In the genomic region with DNA sequence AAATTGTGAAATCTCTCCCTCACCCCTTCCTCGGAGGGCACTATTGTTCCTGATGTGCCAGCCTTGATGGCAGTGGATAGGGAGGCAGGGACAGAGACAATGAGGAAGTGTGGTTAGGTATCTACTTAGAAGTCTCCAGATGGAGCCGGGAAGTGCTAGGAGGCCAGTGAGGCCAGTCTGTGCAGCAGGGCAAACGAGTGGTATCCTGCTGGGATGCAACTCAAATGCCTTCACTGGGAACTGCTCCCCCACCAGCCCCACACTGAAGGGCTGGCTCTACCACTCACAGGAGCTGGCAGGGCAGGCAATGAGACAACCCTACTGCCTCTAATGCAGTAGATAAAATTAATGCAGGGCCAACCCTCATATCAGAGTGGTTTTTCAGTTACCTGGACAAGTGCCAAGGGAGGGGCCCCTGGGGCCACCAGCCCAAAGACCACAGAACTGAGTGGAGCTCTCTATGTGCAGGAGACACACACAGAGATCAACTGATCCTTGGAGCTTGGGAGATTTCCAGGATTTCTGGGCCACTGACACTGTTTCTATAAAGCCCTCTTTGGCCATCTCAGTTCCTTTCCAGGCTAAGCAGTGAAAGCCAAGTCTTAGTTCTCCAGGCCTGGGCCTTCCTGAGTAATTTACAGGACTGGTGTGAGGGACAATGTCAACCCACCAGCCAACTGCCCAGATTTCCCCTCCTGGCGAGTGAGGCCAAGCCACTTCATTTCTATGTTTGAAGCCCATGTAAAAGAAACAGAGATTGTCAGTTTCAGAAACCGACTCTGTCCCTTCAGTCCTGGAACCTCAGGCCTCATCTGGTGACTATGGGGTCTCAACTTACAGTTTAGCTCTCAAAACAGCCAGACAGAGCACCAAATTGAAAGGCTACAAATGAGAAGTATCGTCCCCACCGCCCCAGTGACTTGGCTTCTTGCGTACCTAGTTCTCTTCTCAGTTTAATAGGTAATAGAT, we compare ENCODE assay signal across 14 cellular contexts. TPM values are rescaled to one million over a fixed set of nuclear protein-coding genes. Genes with fewer than 3 reads are reported as not detected.
DNase-seq lines count a peak whose midpoint lies in the region; ATAC-seq, FAIRE-seq and TF ChIP-seq lines count a peak whose summit lies in the region.
"Had no signal": no experiment of that assay in that cellular context is flagged by ENCODE, and none has a peak within 500 bp of the region (broad histone marks: within the 10 kb centered on the region; RNA-seq: fewer than 3 reads in every experiment).

No MANE protein-coding gene starts in this region.

- in situ Hi-C loops in K562 (cut with MboI) = no loop called here

- TF ChIP-seq CTCF in K562 (IDR thresholded peaks at IDR 0.05 in 2 of 3, conservative IDR thresholded peaks at IDR 0.05 in 1 of 3; ENCODE audit: insufficient read depth in 2 of 3, low read depth in 1 of 3, low read length in 3 of 3) = no peak
- no peak for TF ChIP-seq CTCF in osteoblast (IDR thresholded peaks at IDR 0.05; ENCODE audit: extremely low read depth, low read depth, low read length)
- TF ChIP-seq CTCF in hepatocyte (IDR thresholded peaks at IDR 0.05; ENCODE audit: poor library complexity) = no peak

- H3K27ac ChIP-seq in K562 (ENCODE audit: extremely low read depth, low read depth, low read length) (no peak overlapping the region), osteoblast (ENCODE audit: low read depth, low read length) (no peak overlapping the region), hepatocyte (no peak overlapping the region)
- H3K27ac ChIP-seq: colonic mucosa, vagina had no signal

- intact Hi-C loops in K562 (cut with micrococcal nuclease) = no loop called here

- TF ChIP-seq POLR2A in K562 (conservative IDR thresholded peaks at IDR 0.05) = no peak

- POLR2A ChIA-PET in K562 (lab: Yijun Ruan, JAX) = interaction anchor here (0.7 to 1.1 kb wide), 2 partner anchors 16 to 24 kb away, joined by 3 to 4 read pairs; no protein-coding TSS in a partner anchor

- peaks cover 27% of the 10 kb centered on the region for H3K4me1 Mint-ChIP-seq in activated T-cell treated with anti-CD3 and anti-CD28 coated beads, Interleukin-2, amount 50 U/mL, for 24 hours (ENCODE audit: low read depth)

- H3K36me3 ChIP-seq in K562 (ENCODE audit: control insufficient read depth, insufficient read depth, low read length) (peaks cover 31% of the 10 kb centered on the region), osteoblast (ENCODE audit: insufficient read depth, low read length) (peaks cover 15% of the 10 kb centered on the region), hepatocyte (replicated peaks; ENCODE audit: insufficient read depth, low read depth) (no peaks in the 10 kb centered on the region)

- H3K9me1 ChIP-seq in K562 (ENCODE audit: control insufficient read depth, insufficient read depth, low read length) = peaks cover 3% of the 10 kb centered on the region

- H3K4me3 ChIP-seq in K562 = no peak overlapping the region
- no peak overlapping the region for H3K4me3 ChIP-seq in osteoblast (ENCODE audit: insufficient read depth, low read length)
- H3K4me3 ChIP-seq in hepatocyte = no peak overlapping the region
- H3K4me3 ChIP-seq: colonic mucosa, vagina had no signal

- no peak for ATAC-seq in K562

- no peaks in the 10 kb centered on the region for H3K9me2 ChIP-seq in hepatocyte (replicated peaks; ENCODE audit: insufficient read depth)

- H3K4me3 Mint-ChIP-seq in activated T-cell treated with anti-CD3 and anti-CD28 coated beads, Interleukin-2, amount 50 U/mL, for 24 hours = no peak overlapping the region
- H3K4me3 Mint-ChIP-seq: activated naive CD4-positive, alpha-beta T cell treated with anti-CD3 and anti-CD28 coated beads for 36 hours had no signal

- H2AFZ ChIP-seq in K562 (ENCODE audit: low read depth, low read length) (no peak overlapping the region), osteoblast (ENCODE audit: low read length) (no peak overlapping the region), hepatocyte (no peak overlapping the region)

- 56% methylated on average over 8 of the region's 8 CpGs for WGBS in K562 (ENCODE audit: insufficient coverage, low coverage, missing lambda C conversion rate)
- 72% methylated on average over 8 of the region's 8 CpGs for WGBS in hepatocyte (ENCODE audit: low lambda C conversion rate, missing lambda C conversion rate)

- H3K36me3 Mint-ChIP-seq in activated T-cell treated with anti-CD3 and anti-CD28 coated beads, Interleukin-2, amount 50 U/mL, for 24 hours (ENCODE audit: low read depth) = peaks cover 60% of the 10 kb centered on the region

- CTCF ChIA-PET in K562 (lab: Yijun Ruan, JAX; ENCODE audit: low intra/inter-chr PET ratio) = no interaction called here

- H3K9me3 ChIP-seq in K562 (replicated peaks; ENCODE audit: control insufficient read depth, insufficient read depth, low read depth, low read length) (no peaks in the 10 kb centered on the region), osteoblast (ENCODE audit: low read depth, low read length) (no peaks in the 10 kb centered on the region), hepatocyte (ENCODE audit: low read depth) (no peaks in the 10 kb centered on the region)
- H3K9me3 ChIP-seq: colonic mucosa, vagina had no signal

- H3K9ac ChIP-seq in K562 (ENCODE audit: insufficient read depth in 1 of 2, low read depth in 2 of 2, low read length in 2 of 2) = peak overlapping the region in 1 of 2 experiments; percentile 64; a peak in 1 of 4 replicates

- no peaks in the 10 kb centered on the region for H3K9me3 Mint-ChIP-seq in activated T-cell treated with anti-CD3 and anti-CD28 coated beads, Interleukin-2, amount 50 U/mL, for 24 hours
- H3K9me3 Mint-ChIP-seq: activated naive CD4-positive, alpha-beta T cell treated with anti-CD3 and anti-CD28 coated beads for 36 hours had no signal

- no peak for DNase-seq in activated T-cell treated with anti-CD3 and anti-CD28 coated beads, Interleukin-2, amount 50 U/mL, for 24 hours
- DNase-seq in activated T-cell treated with anti-CD3 and anti-CD28 coated beads for 4 hours (no peak), NCI-H69 (lab: John Stamatoyannopoulos, UW) (peak; percentile 31), K562 (ENCODE audit: extremely low read depth in 1 of 4, low spot score in 3 of 4) (no peak), osteoblast (ENCODE audit: insufficient read length, low spot score, missing footprints) (peak; percentile 57), hepatocyte (ENCODE audit: low spot score) (no peak), GOT3 (lab: John Stamatoyannopoulos, UW) (no peak), DMS79 treated with DMSO at 0.1 percent for 48 hours (lab: John Stamatoyannopoulos, UW) (no peak)
- DNase-seq: activated naive CD4-positive, alpha-beta T cell treated with anti-CD3 and anti-CD28 coated beads for 36 hours; colonic mucosa; KG1; RPMI8226 had no signal

- H4K20me1 ChIP-seq in K562 (replicated peaks; ENCODE audit: control insufficient read depth, insufficient read depth, low read length) = peaks cover 10% of the 10 kb centered on the region; the same call in 1 of the 2 replicates
- H4K20me1 ChIP-seq in osteoblast (ENCODE audit: insufficient read depth, low read length) = peaks cover 16% of the 10 kb centered on the region
- H4K20me1 ChIP-seq in hepatocyte (ENCODE audit: insufficient read depth, poor library complexity, severe bottlenecking) = peaks cover 7% of the 10 kb centered on the region

- BruUV-seq in K562 (replicated peaks; lab: Mats Ljungman, UMichigan) = no TSS peak

- no peak for FAIRE-seq in K562 (lab: Jason Lieb, UNC)
- FAIRE-seq: keratinocyte had no signal

- no peak overlapping the region for H3K4me2 ChIP-seq in K562 (ENCODE audit: insufficient read depth, low read length)
- H3K4me2 ChIP-seq in osteoblast (ENCODE audit: insufficient read depth, low read length) = no peak overlapping the region
- no peak overlapping the region for H3K4me2 ChIP-seq in hepatocyte

- H3K79me2 ChIP-seq in K562 (ENCODE audit: control insufficient read depth, insufficient read depth, low read length) = peaks cover 42% of the 10 kb centered on the region
- peaks cover 22% of the 10 kb centered on the region for H3K79me2 ChIP-seq in osteoblast (ENCODE audit: insufficient read depth, low read length)
- peaks cover 20% of the 10 kb centered on the region for H3K79me2 ChIP-seq in hepatocyte

- TF ChIP-seq EP300 in K562 (IDR thresholded peaks at IDR 0.05; ENCODE audit: low read length) = no peak

- no peaks in the 10 kb centered on the region for H3K27me3 ChIP-seq in K562 (ENCODE audit: control insufficient read depth in 2 of 2, insufficient read depth in 2 of 2, low read length in 2 of 2)
- no peaks in the 10 kb centered on the region for H3K27me3 ChIP-seq in osteoblast (ENCODE audit: insufficient read depth, low read length)
- H3K27me3 ChIP-seq in hepatocyte = no peaks in the 10 kb centered on the region
- H3K27me3 ChIP-seq: colonic mucosa, vagina had no signal

- H3K27me3 Mint-ChIP-seq in activated T-cell treated with anti-CD3 and anti-CD28 coated beads, Interleukin-2, amount 50 U/mL, for 24 hours = no peaks in the 10 kb centered on the region

- peak overlapping the region; percentile 64 for H3K27ac Mint-ChIP-seq in activated T-cell treated with anti-CD3 and anti-CD28 coated beads, Interleukin-2, amount 50 U/mL, for 24 hours
- H3K27ac Mint-ChIP-seq: activated naive CD4-positive, alpha-beta T cell treated with anti-CD3 and anti-CD28 coated beads for 36 hours had no signal

- TF ChIP-seq RAD21 in K562 (CRISPR knock-in tag; conservative IDR thresholded peaks at IDR 0.05 in 1 of 2, IDR thresholded peaks at IDR 0.05 in 1 of 2) = no peak

- H3K4me1 ChIP-seq in K562 (replicated peaks in 1 of 2; ENCODE audit: control insufficient read depth in 2 of 2, insufficient read depth in 2 of 2, low read length in 2 of 2) = peaks cover 22 to 34% of the 10 kb centered on the region in 2 experiments
- H3K4me1 ChIP-seq in osteoblast (ENCODE audit: insufficient read depth, low read length) = peaks cover 11% of the 10 kb centered on the region
- H3K4me1 ChIP-seq in hepatocyte (ENCODE audit: insufficient read depth) = peaks cover 13% of the 10 kb centered on the region

RNA-seq across cellular contexts. Expression of gene MIF, which starts 4.1 kb away (rescaled TPM):
- 4.1 and 17.1 TPM in 2 replicates for total RNA-seq in K562 (2011; cell fraction: chromatin; rRNA removed; ENCODE audit: low replicate concordance)
- 95.8 and 97.4 TPM in 2 replicates for total RNA-seq in K562 (2011; cell fraction: nucleolus; rRNA removed)
- 23.6 and 36.7 TPM in 2 replicates for total RNA-seq in K562 (2011; cell fraction: nucleoplasm; rRNA removed)
- total RNA-seq in K562 (2014; rRNA removed) (440 and 672 TPM in 2 replicates), K562 (2014; rRNA removed; fragmentation: Illumina TruSeq; extraction: Trizol) (5.4 and 7.4 TPM in 2 replicates), K562 (2015; rRNA removed; fragmentation: Illumina TruSeq; extraction: Trizol) (253 and 254 TPM in 2 replicates), K562 (2021) (666 and 724 TPM in 2 replicates), osteoblast (123 and 131 TPM in 2 replicates), hepatocyte (240 and 306 TPM in 2 replicates)
- polyA plus RNA-seq in K562 (2011; rRNA removed) (193 and 230 TPM in 2 replicates), K562 (2014; fragmentation: Illumina TruSeq; extraction: Trizol) (31.1 and 74.5 TPM in 2 replicates), K562 (2014; fragmentation: Nextera tagmentation; extraction: Ambion mirVana) (10 to 100 TPM; 23.0 to 67.2 TPM), K562 (2014; rRNA removed) (537 and 538 TPM in 2 replicates), hepatocyte (2,070 and 2,177 TPM in 2 replicates)
- polyA plus RNA-seq in K562 (2011; cell fraction: cytosol; rRNA removed) = 337 and 1,426 TPM in 2 replicates
- polyA plus RNA-seq in K562 (2011; cell fraction: nucleus; rRNA removed) = 207 and 222 TPM in 2 replicates
- polyA plus RNA-seq in K562 (2012) = 377 and 537 TPM in 2 replicates
- 8.4 and 13.6 TPM in 2 replicates for polyA minus RNA-seq in K562 (2011; rRNA and poly(A)+ RNA removed)
- 207 and 412 TPM in 2 replicates for polyA minus RNA-seq in K562 (2011; cell fraction: cytosol; rRNA and poly(A)+ RNA removed)
- polyA minus RNA-seq in K562 (2011; cell fraction: nucleus; rRNA and poly(A)+ RNA removed) = 52.9 and 75.3 TPM in 2 replicates

RNA-seq across cellular contexts. Expression of gene SLC2A11, which starts 40.6 kb away (rescaled TPM):
- 10.0 and 13.3 TPM in 2 replicates for total RNA-seq in K562 (2011; cell fraction: chromatin; rRNA removed; ENCODE audit: low replicate concordance)
- total RNA-seq in K562 (2011; cell fraction: nucleolus; rRNA removed) = 7.1 and 10.0 TPM in 2 replicates
- total RNA-seq in K562 (2011; cell fraction: nucleoplasm; rRNA removed) = 8.9 and 11.7 TPM in 2 replicates
- total RNA-seq in K562 (2014; rRNA removed) (2.0 and 3.1 TPM in 2 replicates), K562 (2014; rRNA removed; fragmentation: Illumina TruSeq; extraction: Trizol) (1.5 and 1.9 TPM in 2 replicates), K562 (2015; rRNA removed; fragmentation: Illumina TruSeq; extraction: Trizol) (2.1 and 2.5 TPM in 2 replicates), K562 (2021) (1.6 and 2.1 TPM in 2 replicates), osteoblast (14.1 and 20.9 TPM in 2 replicates), hepatocyte (11.6 and 15.0 TPM in 2 replicates)
- polyA plus RNA-seq in K562 (2011; rRNA removed) (2.5 and 4.4 TPM in 2 replicates), K562 (2014; fragmentation: Illumina TruSeq; extraction: Trizol) (2.5 and 2.8 TPM in 2 replicates), K562 (2014; fragmentation: Nextera tagmentation; extraction: Ambion mirVana) (under 1 TPM; 0.44 to 0.73 TPM), K562 (2014; rRNA removed) (2.7 and 3.4 TPM in 2 replicates), hepatocyte (15.0 and 20.9 TPM in 2 replicates)
- polyA plus RNA-seq in K562 (2011; cell fraction: cytosol; rRNA removed) = 2.6 and 3.6 TPM in 2 replicates
- 8.2 and 8.4 TPM in 2 replicates for polyA plus RNA-seq in K562 (2011; cell fraction: nucleus; rRNA removed)
- polyA plus RNA-seq in K562 (2012) = 2.7 and 7.0 TPM in 2 replicates
- 2.7 and 4.1 TPM in 2 replicates for polyA minus RNA-seq in K562 (2011; rRNA and poly(A)+ RNA removed)
- polyA minus RNA-seq in K562 (2011; cell fraction: cytosol; rRNA and poly(A)+ RNA removed) = 0.91 and 0.95 TPM in 2 replicates
- polyA minus RNA-seq in K562 (2011; cell fraction: nucleus; rRNA and poly(A)+ RNA removed) = 3.4 and 8.4 TPM in 2 replicates

RNA-seq across cellular contexts. Expression of gene DERL3, which starts 59.5 kb away (rescaled TPM):
- 14.7 and 36.7 TPM in 2 replicates for total RNA-seq in K562 (2011; cell fraction: chromatin; rRNA removed; ENCODE audit: low replicate concordance)
- 35.7 and 36.7 TPM in 2 replicates for total RNA-seq in K562 (2011; cell fraction: nucleolus; rRNA removed)
- 29.2 and 31.5 TPM in 2 replicates for total RNA-seq in K562 (2011; cell fraction: nucleoplasm; rRNA removed)
- total RNA-seq in K562 (2014; rRNA removed) = 6.2 and 6.9 TPM in 2 replicates
- 0.77 and 1.7 TPM in 2 replicates for total RNA-seq in K562 (2014; rRNA removed; fragmentation: Illumina TruSeq; extraction: Trizol)
- 1.4 and 2.4 TPM in 2 replicates for total RNA-seq in K562 (2015; rRNA removed; fragmentation: Illumina TruSeq; extraction: Trizol)
- total RNA-seq in K562 (2021) = 8.8 and 9.2 TPM in 2 replicates
- 8.3 and 19.3 TPM in 2 replicates for polyA plus RNA-seq in K562 (2011; rRNA removed)
- polyA plus RNA-seq in K562 (2011; cell fraction: cytosol; rRNA removed) = 23.7 and 24.3 TPM in 2 replicates
- polyA plus RNA-seq in K562 (2011; cell fraction: nucleus; rRNA removed) = 69.3 and 80.1 TPM in 2 replicates
- 5.7 and 7.9 TPM in 2 replicates for polyA plus RNA-seq in K562 (2012)
- 4.8 and 7.4 TPM in 2 replicates for polyA plus RNA-seq in K562 (2014; fragmentation: Illumina TruSeq; extraction: Trizol)
- polyA plus RNA-seq in K562 (2014; fragmentation: Nextera tagmentation; extraction: Ambion mirVana) = 1 to 10 TPM; 1.3 to 2.9 TPM
- polyA plus RNA-seq in K562 (2014; rRNA removed) = 12.1 and 12.4 TPM in 2 replicates
- polyA minus RNA-seq in K562 (2011; rRNA and poly(A)+ RNA removed) = 1.5 and 2.2 TPM in 2 replicates
- polyA minus RNA-seq in K562 (2011; cell fraction: cytosol; rRNA and poly(A)+ RNA removed) = 2.7 and 3.8 TPM in 2 replicates
- 5.3 and 10.7 TPM in 2 replicates for polyA minus RNA-seq in K562 (2011; cell fraction: nucleus; rRNA and poly(A)+ RNA removed)
- total RNA-seq in osteoblast = 0.36 and 0.59 TPM in 2 replicates
- total RNA-seq in hepatocyte = 1.6 and 1.8 TPM in 2 replicates
- polyA plus RNA-seq in hepatocyte = 5.1 and 6.1 TPM in 2 replicates

Comparison
In these comparisons a context has a peak if more than half of its experiments do, and no peak if none do; other contexts are left out.
1. DNase-seq: peak in NCI-H69 (single experiment) and osteoblast (single experiment); none in activated T-cell treated with anti-CD3 and anti-CD28 coated beads, Interleukin-2, amount 50 U/mL, for 24 hours (single experiment), activated T-cell treated with anti-CD3 and anti-CD28 coated beads for 4 hours (single experiment), K562 (0 of 4), hepatocyte (single experiment), GOT3 (single experiment) and DMS79 treated with DMSO at 0.1 percent for 48 hours (single experiment).